In genomic region chr1:151984313-151984956, GRCh38 we compare ENCODE assay signal across 9 cellular contexts. TPM values are rescaled to one million over a fixed set of nuclear protein-coding genes. Genes with fewer than 3 reads are reported as not detected.
DNase-seq lines count a peak whose midpoint lies in the region; ATAC-seq and TF ChIP-seq lines count a peak whose summit lies in the region.
"Had no signal": no experiment of that assay in that cellular context is flagged by ENCODE, and none has a peak within 500 bp of the region (broad histone marks: within the 10 kb centered on the region; RNA-seq: fewer than 3 reads in every experiment).

No MANE protein-coding gene starts in this region.

- H3K4me1 Mint-ChIP-seq in IgD-negative memory B cell (peaks cover 13 to 22% (median 21%) of the 10 kb centered on the region in 3 donors), progenitor cell of endocrine pancreas (ENCODE audit: low read depth) (peaks cover 24% of the 10 kb centered on the region), nephron progenitor cell (peaks cover 38% of the 10 kb centered on the region)
- peaks cover 61% of the 10 kb centered on the region for H3K4me1 Mint-ChIP-seq in activated naive CD8-positive, alpha-beta T cell treated with anti-CD3 and anti-CD28 coated beads, Interleukin-2, amount 50 U/mL, for 24 hours

- TF ChIP-seq CTCF in GM06990 (IDR thresholded peaks at IDR 0.05; ENCODE audit: insufficient read depth, low read length, poor library complexity, severe bottlenecking), result no peak
- no peak for TF ChIP-seq CTCF in progenitor cell of endocrine pancreas (IDR thresholded peaks at IDR 0.05; ENCODE audit: unreplicated experiment)
- no peak for TF ChIP-seq CTCF in nephron progenitor cell (IDR thresholded peaks at IDR 0.05)

- H3K27ac Mint-ChIP-seq in IgD-negative memory B cell, result peak overlapping the region in 2 of 3 donors; percentile 33 to 83
- peak overlapping the region; percentile 94 for H3K27ac Mint-ChIP-seq in activated naive CD8-positive, alpha-beta T cell treated with anti-CD3 and anti-CD28 coated beads, Interleukin-2, amount 50 U/mL, for 24 hours
- H3K27ac Mint-ChIP-seq in progenitor cell of endocrine pancreas, result no peak overlapping the region
- no peak overlapping the region for H3K27ac Mint-ChIP-seq in nephron progenitor cell

- peak; percentile 84 for ATAC-seq in GM21381 (IDR thresholded peaks at IDR 0.05; ENCODE audit: unreplicated experiment)
- ATAC-seq in activated naive CD8-positive, alpha-beta T cell treated with anti-CD3 and anti-CD28 coated beads, Interleukin-2, amount 50 U/mL, for 24 hours, result peak; percentile 98

- no peaks in the 10 kb centered on the region for H3K36me3 ChIP-seq in GM06990 (ENCODE audit: control insufficient read depth, insufficient read depth, low read length)

- peaks cover 2% of the 10 kb centered on the region; the same call in 1 of the 2 replicates for H3K27me3 ChIP-seq in GM06990 (replicated peaks; ENCODE audit: control insufficient read depth, insufficient read depth, low read length)

- H3K9me3 Mint-ChIP-seq in IgD-negative memory B cell, result no peaks in the 10 kb centered on the region
- no peaks in the 10 kb centered on the region for H3K9me3 Mint-ChIP-seq in activated naive CD8-positive, alpha-beta T cell treated with anti-CD3 and anti-CD28 coated beads, Interleukin-2, amount 50 U/mL, for 24 hours
- H3K9me3 Mint-ChIP-seq in progenitor cell of endocrine pancreas (ENCODE audit: low read depth), result no peaks in the 10 kb centered on the region
- no peaks in the 10 kb centered on the region for H3K9me3 Mint-ChIP-seq in nephron progenitor cell

- no peaks in the 10 kb centered on the region for H3K27me3 Mint-ChIP-seq in IgD-negative memory B cell
- no peaks in the 10 kb centered on the region for H3K27me3 Mint-ChIP-seq in activated naive CD8-positive, alpha-beta T cell treated with anti-CD3 and anti-CD28 coated beads, Interleukin-2, amount 50 U/mL, for 24 hours
- no peaks in the 10 kb centered on the region for H3K27me3 Mint-ChIP-seq in progenitor cell of endocrine pancreas
- H3K27me3 Mint-ChIP-seq in nephron progenitor cell (ENCODE audit: low read depth, poor library complexity), result no peaks in the 10 kb centered on the region

- H3K4me3 ChIP-seq in GM06990 (replicated peaks; ENCODE audit: low read depth, low read length), result no peak overlapping the region
- H3K4me3 ChIP-seq: lung had no signal

- H3K36me3 Mint-ChIP-seq in IgD-negative memory B cell (peaks cover 6% of the 10 kb centered on the region), progenitor cell of endocrine pancreas (ENCODE audit: insufficient read depth) (peaks cover 36% of the 10 kb centered on the region), nephron progenitor cell (ENCODE audit: low read depth) (peaks cover 32% of the 10 kb centered on the region)
- peaks cover 65% of the 10 kb centered on the region for H3K36me3 Mint-ChIP-seq in activated naive CD8-positive, alpha-beta T cell treated with anti-CD3 and anti-CD28 coated beads, Interleukin-2, amount 50 U/mL, for 24 hours (ENCODE audit: low read depth)

- DNase-seq in GM06990 (ENCODE audit: extremely low read depth, insufficient read length) (peak; percentile 38), progenitor cell of endocrine pancreas (ENCODE audit: low spot score, unreplicated experiment) (no peak), nephron progenitor cell (no peak), nucleus accumbens (lab: John Stamatoyannopoulos, UW) (no peak), DMS153 treated with DMSO at 0.1 percent for 48 hours (lab: John Stamatoyannopoulos, UW; ENCODE audit: unreplicated experiment) (no peak)
- DNase-seq in activated naive CD8-positive, alpha-beta T cell treated with anti-CD3 and anti-CD28 coated beads, Interleukin-2, amount 50 U/mL, for 24 hours, result peak; percentile 30

- no peak overlapping the region for H3K4me3 Mint-ChIP-seq in IgD-negative memory B cell
- peak overlapping the region; percentile 64 for H3K4me3 Mint-ChIP-seq in activated naive CD8-positive, alpha-beta T cell treated with anti-CD3 and anti-CD28 coated beads, Interleukin-2, amount 50 U/mL, for 24 hours
- no peak overlapping the region for H3K4me3 Mint-ChIP-seq in progenitor cell of endocrine pancreas (ENCODE audit: low read depth)
- no peak overlapping the region for H3K4me3 Mint-ChIP-seq in nephron progenitor cell

RNA-seq across cellular contexts. Expression of gene S100A10, which starts 9.2 kb away (rescaled TPM):
- polyA plus RNA-seq in IgD-negative memory B cell, result 459 TPM
- 432 and 438 TPM in 2 replicates for total RNA-seq in progenitor cell of endocrine pancreas

RNA-seq across cellular contexts. Expression of gene S100A11, which starts 52.4 kb away (rescaled TPM):
- 140 TPM for polyA plus RNA-seq in IgD-negative memory B cell
- total RNA-seq in progenitor cell of endocrine pancreas, result 142 and 192 TPM in 2 replicates

Comparison
In these comparisons a context has a peak if more than half of its experiments do, and no peak if none do; other contexts are left out.
1. DNase-seq: peak in GM06990 (single experiment) and activated naive CD8-positive, alpha-beta T cell treated with anti-CD3 and anti-CD28 coated beads, Interleukin-2, amount 50 U/mL, for 24 hours (single experiment); none in progenitor cell of endocrine pancreas (single experiment), nephron progenitor cell (single experiment), nucleus accumbens (0 of 56) and DMS153 treated with DMSO at 0.1 percent for 48 hours (single experiment).
2. H3K27ac Mint-ChIP-seq: peak in IgD-negative memory B cell (2 of 3) and activated naive CD8-positive, alpha-beta T cell treated with anti-CD3 and anti-CD28 coated beads, Interleukin-2, amount 50 U/mL, for 24 hours (single experiment); none in progenitor cell of endocrine pancreas (single experiment) and nephron progenitor cell (single experiment).